Comparison of ENCODE assay signal across 8 cellular contexts in genomic region chr4:39638358-39639239, GRCh38. TPM values are rescaled to one million over a fixed set of nuclear protein-coding genes. Genes with fewer than 3 reads are reported as not detected.
A peak's percentile ranks its signal among the peaks of the same experiment; 100 is the strongest.
DNase-seq lines count a peak whose midpoint lies in the region; ATAC-seq and TF ChIP-seq lines count a peak whose summit lies in the region.

SMIM14 (minus strand) TSS chr4:39638865; CDS start chr4:39605145, 33,720 bp downstream.

- H3K36me3 Mint-ChIP-seq in IgD-negative memory B cell = peaks cover 4% of the 10 kb centered on the region
- peaks cover 3% of the 10 kb centered on the region for H3K36me3 Mint-ChIP-seq in activated T-cell treated with anti-CD3 and anti-CD28 coated beads, Interleukin-2, amount 50 U/mL, for 24 hours (ENCODE audit: low read depth)

- DNase-seq in DMS114 treated with DMSO at 0.1 percent for 48 hours (lab: John Stamatoyannopoulos, UW; ENCODE audit: unreplicated experiment) (peak; percentile 67), PC-3 (peak; percentile 96), epithelial cell of proximal tubule (ENCODE audit: low read depth) (no peak)
- peak; percentile 93 for DNase-seq in activated T-cell treated with anti-CD3 and anti-CD28 coated beads, Interleukin-2, amount 50 U/mL, for 24 hours
- peak; percentile 77 to 86 for DNase-seq in stimulated activated CD8-positive, alpha-beta memory T cell treated with anti-CD3 and anti-CD28 coated beads, Interleukin-4, amount 100 ng/mL, for 4 hours (ENCODE audit: low read depth in 2 of 2, low spot score in 1 of 2)

- ATAC-seq in GM21528 (IDR thresholded peaks at IDR 0.05; ENCODE audit: low FRiP score, unreplicated experiment) (peak; percentile 71), PC-3 (peak; percentile 89)

- H3K4me1 ChIP-seq in PC-3 (ENCODE audit: insufficient read depth, low read length) (peaks cover 23% of the 10 kb centered on the region), mucosa of rectum (ENCODE audit: control insufficient read depth in 2 of 2, insufficient read depth in 2 of 2, low read length in 2 of 2) (peaks cover 16 to 18% of the 10 kb centered on the region in 2 donors)

- H3K4me3 Mint-ChIP-seq in IgD-negative memory B cell = peak within 1 kb of the TSS; percentile 91 to 96 (median 94)
- H3K4me3 Mint-ChIP-seq in activated T-cell treated with anti-CD3 and anti-CD28 coated beads, Interleukin-2, amount 50 U/mL, for 24 hours = peak within 1 kb of the TSS; percentile 86

- H3K4me2 ChIP-seq in PC-3 (ENCODE audit: low read length) = peak within 1 kb of the TSS; percentile 93

- peaks cover 35% of the 10 kb centered on the region for H3K79me2 ChIP-seq in PC-3 (ENCODE audit: low read length)

- peak within 1 kb of the TSS; percentile 79 for H2AFZ ChIP-seq in PC-3 (ENCODE audit: low read length)

- no peaks in the 10 kb centered on the region for H4K20me1 ChIP-seq in PC-3 (ENCODE audit: low read length)

- H3K9me2 ChIP-seq in PC-3 (replicated peaks; ENCODE audit: low read length) = no peaks in the 10 kb centered on the region

- H3K4me3 ChIP-seq in PC-3 (ENCODE audit: low read length) (peak within 1 kb of the TSS; percentile 98), epithelial cell of proximal tubule (ENCODE audit: low read depth, low read length) (peak within 1 kb of the TSS; percentile 91), mucosa of rectum (ENCODE audit: low read length in 2 of 2) (peak within 1 kb of the TSS; percentile 98 to 100)

- H3K9me3 ChIP-seq in PC-3 (ENCODE audit: low read length) (no peaks in the 10 kb centered on the region), mucosa of rectum (ENCODE audit: control insufficient read depth in 2 of 2, low read length in 2 of 2) (no peaks in the 10 kb centered on the region)

- TF ChIP-seq CTCF in PC-3 (conservative IDR thresholded peaks at IDR 0.05; ENCODE audit: low read depth, low read length) (no peak), epithelial cell of proximal tubule (conservative IDR thresholded peaks at IDR 0.05; ENCODE audit: low read depth, low read length) (peak; percentile 4)

- H3K9me3 Mint-ChIP-seq in IgD-negative memory B cell = no peaks in the 10 kb centered on the region
- H3K9me3 Mint-ChIP-seq in activated T-cell treated with anti-CD3 and anti-CD28 coated beads, Interleukin-2, amount 50 U/mL, for 24 hours = no peaks in the 10 kb centered on the region

- H3K4me1 Mint-ChIP-seq in IgD-negative memory B cell = peaks cover 36 to 47% (median 47%) of the 10 kb centered on the region in 3 donors
- peaks cover 41% of the 10 kb centered on the region for H3K4me1 Mint-ChIP-seq in activated T-cell treated with anti-CD3 and anti-CD28 coated beads, Interleukin-2, amount 50 U/mL, for 24 hours (ENCODE audit: low read depth)

- no peaks in the 10 kb centered on the region for H3K36me3 ChIP-seq in PC-3 (ENCODE audit: low read depth, low read length)
- H3K36me3 ChIP-seq in mucosa of rectum (ENCODE audit: control insufficient read depth in 2 of 2, insufficient read depth in 2 of 2, low read length in 2 of 2) = peaks cover 2 to 3% of the 10 kb centered on the region in 2 donors

- no peaks in the 10 kb centered on the region for H3F3A ChIP-seq in PC-3 (ENCODE audit: low read length, unreplicated experiment)

- H3K27me3 ChIP-seq in PC-3 (ENCODE audit: low read length) (no peaks in the 10 kb centered on the region), mucosa of rectum (ENCODE audit: control insufficient read depth in 2 of 2, insufficient read depth in 2 of 2, low read length in 2 of 2) (no peaks in the 10 kb centered on the region)

- BruUV-seq in PC-3 (replicated peaks; lab: Mats Ljungman, UMichigan) = no TSS peak

- CTCF ChIA-PET in PC-3 (lab: Charles Lee) = interaction anchor here (0.6 kb wide), 1 partner anchor 257 kb away, joined by 3 read pairs; no protein-coding TSS in a partner anchor

- POLR2A ChIA-PET in PC-3 (lab: Charles Lee; ENCODE audit: unreplicated experiment) = interaction anchor here (0.6 to 2.1 kb wide), 5 partner anchors 24 to 553 kb away, joined by 3 to 12 read pairs (median 5); partner anchors contain the start of gene UGDH

- H3K27ac ChIP-seq in PC-3 (ENCODE audit: low read length) (peak within 1 kb of the TSS; percentile 95), mucosa of rectum (ENCODE audit: low read depth in 2 of 2, low read length in 2 of 2) (peak within 1 kb of the TSS; percentile 97 to 98)

- intact Hi-C loops in PC-3 (cut with micrococcal nuclease) = loop anchor here (1.0 to 2.0 kb wide), 2 partner anchors 111 to 170 kb away; partner anchors contain the start of gene UGDH

- H3K27me3 Mint-ChIP-seq in IgD-negative memory B cell = no peaks in the 10 kb centered on the region
- H3K27me3 Mint-ChIP-seq in activated T-cell treated with anti-CD3 and anti-CD28 coated beads, Interleukin-2, amount 50 U/mL, for 24 hours = no peaks in the 10 kb centered on the region

- peak within 1 kb of the TSS; percentile 79 to 97 (median 93) for H3K27ac Mint-ChIP-seq in IgD-negative memory B cell
- H3K27ac Mint-ChIP-seq in activated T-cell treated with anti-CD3 and anti-CD28 coated beads, Interleukin-2, amount 50 U/mL, for 24 hours = peak within 1 kb of the TSS; percentile 82

- peak within 1 kb of the TSS; percentile 93 for H3K9ac ChIP-seq in PC-3 (ENCODE audit: low read length)
- H3K9ac ChIP-seq in mucosa of rectum (ENCODE audit: low read depth in 1 of 2, low read length in 2 of 2) = peak within 1 kb of the TSS; percentile 82 to 97

RNA-seq across cellular contexts. Expression of gene SMIM14, which starts in this region (rescaled TPM):
- polyA plus RNA-seq in IgD-negative memory B cell = 189 TPM
- total RNA-seq in PC-3 (2014; rRNA removed) (3.3 and 4.8 TPM in 2 replicates), epithelial cell of proximal tubule (11.9 and 13.1 TPM in 2 replicates)
